Comparison of ENCODE assay signal across 8 cellular contexts in genomic region chr3:107676469-107677309, GRCh38.
A peak's percentile ranks its signal among the peaks of the same experiment; 100 is the strongest.
DNase-seq lines count a peak whose midpoint lies in the region; ATAC-seq and TF ChIP-seq lines count a peak whose summit lies in the region.

No MANE protein-coding gene starts in this region.

- no peaks in the 10 kb centered on the region for H3K27me3 Mint-ChIP-seq in IgD-negative memory B cell

- TF ChIP-seq POLR2A in gastrocnemius medialis (IDR thresholded peaks at IDR 0.05), result no peak

- no peak overlapping the region for H3K4me2 ChIP-seq in fibroblast of lung (ENCODE audit: extremely low read depth, insufficient read depth, low read length)

- no peak overlapping the region for H3K9ac ChIP-seq in fibroblast of lung (ENCODE audit: insufficient read depth, low read length)

- H3K36me3 ChIP-seq in fibroblast of lung (ENCODE audit: control insufficient read depth, insufficient read depth, low read length), result no peaks in the 10 kb centered on the region
- no peaks in the 10 kb centered on the region for H3K36me3 ChIP-seq in gastrocnemius medialis

- H3K79me2 ChIP-seq in fibroblast of lung (ENCODE audit: control insufficient read depth, insufficient read depth, low read length), result no peaks in the 10 kb centered on the region

- peaks cover 28 to 45% (median 35%) of the 10 kb centered on the region in 3 donors for H3K4me1 Mint-ChIP-seq in IgD-negative memory B cell

- no peaks in the 10 kb centered on the region for H3K4me1 ChIP-seq in fibroblast of lung (ENCODE audit: control insufficient read depth, extremely low read depth, insufficient read depth, low read length)
- H3K4me1 ChIP-seq in gastrocnemius medialis, result peaks cover 0 to 11% of the 10 kb centered on the region in 2 donors

- H4K20me1 ChIP-seq in fibroblast of lung (ENCODE audit: control insufficient read depth, extremely low read depth, insufficient read depth, low read length), result no peaks in the 10 kb centered on the region

- intact Hi-C loops in gastrocnemius medialis (cut with DNase I; ENCODE audit: low total_unique reads), result loop anchor here (5.0 kb wide), 2 partner anchors 66 to 251 kb away; no protein-coding TSS in a partner anchor

- TF ChIP-seq CTCF in fibroblast of lung (conservative IDR thresholded peaks at IDR 0.05 in 1 of 2, IDR thresholded peaks at IDR 0.05 in 1 of 2; ENCODE audit: low read depth in 1 of 2, low read length in 2 of 2), result peak; percentile 15 to 47
- peak; percentile 32 to 70 (median 55) for TF ChIP-seq CTCF in gastrocnemius medialis (IDR thresholded peaks at IDR 0.05 in 4 of 5, conservative IDR thresholded peaks at IDR 0.05 in 1 of 5)

- in situ Hi-C loops in gastrocnemius medialis (cut with MboI; ENCODE audit: low sequenced_read_pairs in 4 of 4), result loop anchor here in 2 of 4 donors (10.0 kb wide), 1 partner anchor 58 kb away; no protein-coding TSS in a partner anchor

- peak overlapping the region in 3 of 4 donors; percentile 1 to 63 (median 9) for H3K4me3 Mint-ChIP-seq in IgD-negative memory B cell

- H3K9me3 Mint-ChIP-seq in IgD-negative memory B cell, result no peaks in the 10 kb centered on the region

- H2AFZ ChIP-seq in fibroblast of lung (ENCODE audit: low read length), result no peak overlapping the region

- H3K9me3 ChIP-seq in fibroblast of lung (ENCODE audit: control insufficient read depth, insufficient read depth, low read depth, low read length), result no peaks in the 10 kb centered on the region
- no peaks in the 10 kb centered on the region for H3K9me3 ChIP-seq in gastrocnemius medialis

- H3K27ac ChIP-seq in fibroblast of lung (ENCODE audit: insufficient read depth, low read length), result no peak overlapping the region
- H3K27ac ChIP-seq in gastrocnemius medialis, result no peak overlapping the region

- DNase-seq in D341Med (ENCODE audit: low spot score) (peak; percentile 28), RPMI7951 (ENCODE audit: low read depth) (peak; percentile 34), fibroblast of lung (ENCODE audit: low read depth in 2 of 2) (peak in 1 of 2 donors; percentile 58), gastrocnemius medialis (no peak)

- ATAC-seq in gastrocnemius medialis (no peak), GM18858 (IDR thresholded peaks at IDR 0.05; ENCODE audit: unreplicated experiment) (no peak), HG02884 (IDR thresholded peaks at IDR 0.05; ENCODE audit: unreplicated experiment) (no peak), GM18868 (IDR thresholded peaks at IDR 0.05; ENCODE audit: unreplicated experiment) (no peak)

- H3K36me3 Mint-ChIP-seq in IgD-negative memory B cell, result no peaks in the 10 kb centered on the region

- no peak overlapping the region for H3K4me3 ChIP-seq in fibroblast of lung (replicated peaks in 1 of 4; ENCODE audit: control extremely low read depth in 1 of 4, insufficient read depth in 1 of 4, low read depth in 3 of 4, low read length in 4 of 4)
- no peak overlapping the region for H3K4me3 ChIP-seq in gastrocnemius medialis

- no peaks in the 10 kb centered on the region for H3K27me3 ChIP-seq in fibroblast of lung (ENCODE audit: control insufficient read depth, insufficient read depth, low read length)
- H3K27me3 ChIP-seq in gastrocnemius medialis, result no peaks in the 10 kb centered on the region

- H3K27ac Mint-ChIP-seq in IgD-negative memory B cell, result peak overlapping the region in 1 of 3 donors; percentile 18

Comparison
In these comparisons a context has a peak if more than half of its experiments do, and no peak if none do; other contexts are left out.
1. DNase-seq: peak in D341Med (single experiment) and RPMI7951 (single experiment); none in gastrocnemius medialis (0 of 2).